14 cellular contexts compared by ENCODE assay signal in genomic region chr4:10078481-10079233, GRCh38. TPM values are rescaled to one million over a fixed set of nuclear protein-coding genes. Genes with fewer than 3 reads are reported as not detected.
A peak's percentile ranks its signal among the peaks of the same experiment; 100 is the strongest.
DNase-seq lines count a peak whose midpoint lies in the region; ATAC-seq and TF ChIP-seq lines count a peak whose summit lies in the region.
"Had no signal": no experiment of that assay in that cellular context is flagged by ENCODE, and none has a peak within 500 bp of the region (broad histone marks: within the 10 kb centered on the region; RNA-seq: fewer than 3 reads in every experiment).

No MANE protein-coding gene starts in this region.

- no peak overlapping the region for H2BK15ac ChIP-seq in neuronal stem cell (ENCODE audit: low read length)

- intact Hi-C loops in CD14-positive monocyte (cut with micrococcal nuclease) (no loop called here), esophagus muscularis mucosa (cut with DNase I) (no loop called here), ovary (cut with DNase I) (no loop called here)

- H3K27ac ChIP-seq in esophagus muscularis mucosa (replicated peaks in 1 of 4) (peak overlapping the region; percentile 37 to 60 (median 50)), neuronal stem cell (replicated peaks; ENCODE audit: low read length) (no peak overlapping the region), ovary (no peak overlapping the region)
- H3K27ac ChIP-seq: C4-2B, HL-60 had no signal

- H3K36me3 ChIP-seq in esophagus muscularis mucosa (peaks cover 99 to 100% (median 100%) of the 10 kb centered on the region in 4 donors), neuronal stem cell (replicated peaks in 1 of 2; ENCODE audit: control insufficient read depth in 2 of 2, insufficient read depth in 2 of 2, low read length in 2 of 2) (peaks cover 90 to 99% of the 10 kb centered on the region in 2 donors), ovary (no peaks in the 10 kb centered on the region)

- peak overlapping the region; percentile 62 to 86 (median 78) for H3K27ac Mint-ChIP-seq in CD14-positive monocyte
- H3K27ac Mint-ChIP-seq in HFFc6 = peak overlapping the region; percentile 49
- H3K27ac Mint-ChIP-seq: H9 had no signal

- H4K91ac ChIP-seq in neuronal stem cell (ENCODE audit: low read depth, low read length, poor library complexity) = no peak overlapping the region

- no peak overlapping the region for H3K4ac ChIP-seq in neuronal stem cell (ENCODE audit: low read length)

- H3K27me3 Mint-ChIP-seq in CD14-positive monocyte (ENCODE audit: low read depth in 3 of 3) = peaks cover 0 to 2% (median 1%) of the 10 kb centered on the region in 3 donors
- H3K27me3 Mint-ChIP-seq in HFFc6 (ENCODE audit: insufficient read depth) = peaks cover 18% of the 10 kb centered on the region

- TF ChIP-seq POLR2A in esophagus muscularis mucosa (IDR thresholded peaks at IDR 0.05; ENCODE audit: low read depth) = no peak
- TF ChIP-seq POLR2A in ovary (IDR thresholded peaks at IDR 0.05) = no peak

- no peak overlapping the region for H3K4me3 ChIP-seq in esophagus muscularis mucosa
- H3K4me3 ChIP-seq in neuronal stem cell (ENCODE audit: low read length in 2 of 2) = no peak overlapping the region
- no peak overlapping the region for H3K4me3 ChIP-seq in ovary

- WGBS in esophagus muscularis mucosa = 85% methylated on average over 24 of the region's 26 CpGs
- no CpG with 5 or more reads among the region's 26 CpGs for WGBS in neuronal stem cell (ENCODE audit: extremely low coverage in 2 of 2, insufficient read length in 2 of 2, insufficient replicate concordance in 1 of 2), 2 donors
- WGBS in ovary, 3 donors = 88 to 93% (median 91%) methylated on average over 26 of the region's 26 CpGs

- no peak for DNase-seq in CD14-positive monocyte (ENCODE audit: low spot score)
- no peak for DNase-seq in HFFc6
- no peak for DNase-seq in esophagus muscularis mucosa (ENCODE audit: extremely low spot score)
- DNase-seq in neuronal stem cell (ENCODE audit: low spot score) = no peak
- DNase-seq in ovary = no peak
- no peak for DNase-seq in ecto neural progenitor cell (ENCODE audit: low spot score)
- DNase-seq: activated gamma-delta T cell treated with Interleukin-2 at 50 U/mL for 16 hours, EL, H9, NCI-H2171 had no signal

- no peak overlapping the region for H2BK12ac ChIP-seq in neuronal stem cell (ENCODE audit: low read length)

- H3K4me1 Mint-ChIP-seq in CD14-positive monocyte = peaks cover 24% of the 10 kb centered on the region
- peaks cover 24% of the 10 kb centered on the region for H3K4me1 Mint-ChIP-seq in HFFc6 (ENCODE audit: low read depth)
- H3K4me1 Mint-ChIP-seq: H9 had no signal

- H3K9ac ChIP-seq in neuronal stem cell (ENCODE audit: low read depth, low read length, poor library complexity) = no peak overlapping the region

- no peak overlapping the region for H2BK5ac ChIP-seq in neuronal stem cell (ENCODE audit: low read length)

- H3K4me2 ChIP-seq in neuronal stem cell (ENCODE audit: insufficient read depth, low read length, poor library complexity, severe bottlenecking) = no peak overlapping the region

- TF ChIP-seq EP300 in esophagus muscularis mucosa (IDR thresholded peaks at IDR 0.05) (no peak), ovary (IDR thresholded peaks at IDR 0.05) (no peak)

- peaks cover 11% of the 10 kb centered on the region for H3K79me1 ChIP-seq in neuronal stem cell (ENCODE audit: low read depth, low read length)

- H3K36me3 Mint-ChIP-seq in CD14-positive monocyte (peaks cover 94 to 98% of the 10 kb centered on the region in 2 donors), HFFc6 (ENCODE audit: low read depth) (peaks cover 42% of the 10 kb centered on the region)

- H3K18ac ChIP-seq in neuronal stem cell (ENCODE audit: low read length) = peak overlapping the region; percentile 38

- H3K9me3 ChIP-seq in esophagus muscularis mucosa (no peaks in the 10 kb centered on the region), neuronal stem cell (replicated peaks in 1 of 2; ENCODE audit: control insufficient read depth in 2 of 2, insufficient read depth in 1 of 2, low read depth in 1 of 2, low read length in 2 of 2) (no peaks in the 10 kb centered on the region), ovary (no peaks in the 10 kb centered on the region)

- no peak overlapping the region for H2BK120ac ChIP-seq in neuronal stem cell (ENCODE audit: low read depth, low read length)

- H3K4me1 ChIP-seq in esophagus muscularis mucosa (peaks cover 28 to 59% (median 51%) of the 10 kb centered on the region in 4 donors), neuronal stem cell (ENCODE audit: control insufficient read depth in 2 of 2, insufficient read depth in 1 of 2, low read depth in 1 of 2, low read length in 2 of 2) (no peaks in the 10 kb centered on the region), ovary (ENCODE audit: insufficient read depth) (no peaks in the 10 kb centered on the region)

- H2AFZ ChIP-seq in neuronal stem cell (ENCODE audit: low read length) = no peak overlapping the region

- H3K9me3 Mint-ChIP-seq in CD14-positive monocyte (no peaks in the 10 kb centered on the region), HFFc6 (no peaks in the 10 kb centered on the region)
- H3K9me3 Mint-ChIP-seq: H9 had no signal

- peak overlapping the region; percentile 43 for H3K23ac ChIP-seq in neuronal stem cell (ENCODE audit: low read depth, low read length, poor library complexity)

- H3K4me3 Mint-ChIP-seq in CD14-positive monocyte (peak overlapping the region in 1 of 2 donors; percentile 31), HFFc6 (no peak overlapping the region)
- H3K4me3 Mint-ChIP-seq: H9 had no signal

- no peak overlapping the region for H3K14ac ChIP-seq in neuronal stem cell (ENCODE audit: low read length)

- TF ChIP-seq CTCF in CD14-positive monocyte (IDR thresholded peaks at IDR 0.05) (no peak), HFFc6 (IDR thresholded peaks at IDR 0.05) (no peak), esophagus muscularis mucosa (IDR thresholded peaks at IDR 0.05) (no peak), ovary (IDR thresholded peaks at IDR 0.05) (no peak)

- H2AK5ac ChIP-seq in neuronal stem cell (ENCODE audit: low read depth, low read length) = no peak overlapping the region

- ATAC-seq in GM18519 (IDR thresholded peaks at IDR 0.05; ENCODE audit: low FRiP score, unreplicated experiment) (no peak), GM21786 (IDR thresholded peaks at IDR 0.05; ENCODE audit: unreplicated experiment) (no peak)

- H3K27me3 ChIP-seq in esophagus muscularis mucosa (no peaks in the 10 kb centered on the region), neuronal stem cell (ENCODE audit: control insufficient read depth in 3 of 3, insufficient read depth in 3 of 3, low read depth in 1 of 3, low read length in 3 of 3) (no peaks in the 10 kb centered on the region), ovary (no peaks in the 10 kb centered on the region)

- peak overlapping the region; percentile 3 for H4K8ac ChIP-seq in neuronal stem cell (ENCODE audit: low read depth, low read length)

RNA-seq across cellular contexts. Expression of gene WDR1, which starts 37.9 kb away (rescaled TPM):
- polyA plus RNA-seq in CD14-positive monocyte (100 to 1,000 TPM; 243 to 251 TPM), ovary (100 to 1,000 TPM; 140 to 351 TPM)
- total RNA-seq in HFFc6 (2021; fragmentation: NEBNext Ultra II Directional; extraction: Animal tissue kit (Norgen Biotek cat#: 25700)) = 100 to 1,000 TPM; 720 to 838 (median 782) TPM
- total RNA-seq in esophagus muscularis mucosa (100 to 1,000 TPM; 361 to 536 (median 485) TPM), ovary (100 to 1,000 TPM in 5 of 7 donors, 10 to 100 TPM in 2; 67.2 to 352 (median 260) TPM)
- polyA plus RNA-seq in neuronal stem cell (2013, experiment 1 of 2) = 78.8 TPM
- 78.7 TPM for polyA plus RNA-seq in neuronal stem cell (2013, experiment 2 of 2)

RNA-seq across cellular contexts. Expression of gene SLC2A9, which starts 57.4 kb away (rescaled TPM):
- polyA plus RNA-seq in CD14-positive monocyte (10 to 100 TPM; 34.7 to 38.6 TPM), ovary (1 to 10 TPM; 2.5 TPM)
- total RNA-seq in HFFc6 (2021; fragmentation: NEBNext Ultra II Directional; extraction: Animal tissue kit (Norgen Biotek cat#: 25700)) = 1 to 10 TPM; 1.3 to 2.0 (median 1.6) TPM
- total RNA-seq in esophagus muscularis mucosa (10 to 100 TPM in 1 of 4 donors, 1 to 10 TPM in 3; 5.6 to 10.5 (median 6.5) TPM), ovary (10 to 100 TPM in 1 of 7 donors, 1 to 10 TPM in 6; 1.2 to 10.1 (median 5.0) TPM)
- 0.06 TPM for polyA plus RNA-seq in neuronal stem cell (2013, experiment 1 of 2)
- polyA plus RNA-seq in neuronal stem cell (2013, experiment 2 of 2) = 0.17 TPM

Comparison
In these comparisons a context has a peak if more than half of its experiments do, and no peak if none do; other contexts are left out.
1. H3K27ac ChIP-seq: peak in esophagus muscularis mucosa (4 of 4); none in neuronal stem cell (single experiment) and ovary (0 of 2).